18 cellular contexts compared by ENCODE assay signal in the genomic region with DNA sequence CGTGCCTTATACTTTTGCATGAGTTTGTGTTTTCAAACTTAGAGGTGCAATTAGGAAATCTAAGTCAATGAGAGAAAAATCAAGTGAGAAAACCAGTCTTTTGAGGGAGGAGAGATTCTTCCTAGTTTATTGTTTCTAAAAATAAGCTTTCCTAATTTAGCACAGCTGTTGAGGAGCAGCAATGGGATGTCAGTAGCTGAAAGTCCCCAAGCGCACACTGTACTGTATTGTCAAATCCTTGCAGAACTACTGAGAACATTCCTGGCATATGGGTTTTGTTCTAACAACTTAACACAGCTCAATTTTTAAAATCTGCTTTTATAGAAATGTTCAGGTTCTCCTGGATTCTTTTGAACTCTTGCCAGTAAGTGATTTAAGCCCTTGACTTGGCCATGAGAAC.
"Had no signal": no experiment of that assay in that cellular context is flagged by ENCODE, and none has a peak within 500 bp of the region (broad histone marks: within the 10 kb centered on the region; RNA-seq: fewer than 3 reads in every experiment).

No MANE protein-coding gene starts in this region.

- H3K9ac ChIP-seq: parathyroid adenoma had no signal

- DNase-seq: activated B cell treated with CpG ODN at 0.5 μM for 24 hours; activated CD4-positive, alpha-beta T cell treated with anti-CD3 and anti-CD28 coated beads for 48 hours; activated CD8-positive, alpha-beta T cell treated with anti-CD3 and anti-CD28 coated beads for 36 hours; activated naive CD4-positive, alpha-beta T cell treated with Interleukin-2 at 50 U/mL for 16 hours; activated naive CD8-positive, alpha-beta T cell treated with anti-CD3 and anti-CD28 coated beads, Interleukin-2, amount 10 ng/mL, durations not matched to agents 7 days and 5 days; activated T-cell treated with anti-CD3 and anti-CD28 coated beads, Interleukin-2, amount 50 U/mL, for 1 hour; cortex of kidney; heart right ventricle; kidney glomerular epithelial cell; mesenchymal stem cell; natural killer cell; stimulated activated CD4-positive, alpha-beta T cell treated with anti-CD3 and anti-CD28 coated beads, Interleukin-2, amount 100 ng/mL, for 48 hours; transverse colon had no signal

- H3K79me2 ChIP-seq: parathyroid adenoma had no signal

- H2AFZ ChIP-seq: parathyroid adenoma had no signal

- H3K27me3 ChIP-seq: gastroesophageal sphincter, heart right ventricle, suprapubic skin, transverse colon, vagina had no signal

- ATAC-seq: activated CD8-positive, alpha-beta T cell treated with anti-CD3 and anti-CD28 coated beads for 36 hours; activated T-helper 17 cell treated with anti-CD3 and anti-CD28 coated beads, Interleukin-2, amount 50 U/mL, for 72 hours; gastroesophageal sphincter; natural killer cell had no signal

- H3K27ac ChIP-seq: gastroesophageal sphincter, heart right ventricle, parathyroid adenoma, suprapubic skin, transverse colon, vagina had no signal

- H3K9me3 ChIP-seq: gastroesophageal sphincter, heart right ventricle, suprapubic skin, transverse colon, vagina had no signal

- H3K4me1 ChIP-seq: parathyroid adenoma, suprapubic skin, transverse colon, vagina had no signal

- H3K36me3 ChIP-seq: gastroesophageal sphincter, heart right ventricle, suprapubic skin, transverse colon, vagina had no signal

- H3K4me3 ChIP-seq: gastroesophageal sphincter, heart right ventricle, suprapubic skin, transverse colon, vagina had no signal
